1 cellular context compared by ENCODE assay signal in genomic region chr18:21177742-21178305, GRCh38.
TF ChIP-seq lines count a peak whose summit lies in the region.

No MANE protein-coding gene starts in this region.

TF ChIP-seq in GM23338, 12 proteins besides CTCF, POLR2A, EP300 and RAD21 (continued from another document):
- TF ChIP-seq, protein P1, sequence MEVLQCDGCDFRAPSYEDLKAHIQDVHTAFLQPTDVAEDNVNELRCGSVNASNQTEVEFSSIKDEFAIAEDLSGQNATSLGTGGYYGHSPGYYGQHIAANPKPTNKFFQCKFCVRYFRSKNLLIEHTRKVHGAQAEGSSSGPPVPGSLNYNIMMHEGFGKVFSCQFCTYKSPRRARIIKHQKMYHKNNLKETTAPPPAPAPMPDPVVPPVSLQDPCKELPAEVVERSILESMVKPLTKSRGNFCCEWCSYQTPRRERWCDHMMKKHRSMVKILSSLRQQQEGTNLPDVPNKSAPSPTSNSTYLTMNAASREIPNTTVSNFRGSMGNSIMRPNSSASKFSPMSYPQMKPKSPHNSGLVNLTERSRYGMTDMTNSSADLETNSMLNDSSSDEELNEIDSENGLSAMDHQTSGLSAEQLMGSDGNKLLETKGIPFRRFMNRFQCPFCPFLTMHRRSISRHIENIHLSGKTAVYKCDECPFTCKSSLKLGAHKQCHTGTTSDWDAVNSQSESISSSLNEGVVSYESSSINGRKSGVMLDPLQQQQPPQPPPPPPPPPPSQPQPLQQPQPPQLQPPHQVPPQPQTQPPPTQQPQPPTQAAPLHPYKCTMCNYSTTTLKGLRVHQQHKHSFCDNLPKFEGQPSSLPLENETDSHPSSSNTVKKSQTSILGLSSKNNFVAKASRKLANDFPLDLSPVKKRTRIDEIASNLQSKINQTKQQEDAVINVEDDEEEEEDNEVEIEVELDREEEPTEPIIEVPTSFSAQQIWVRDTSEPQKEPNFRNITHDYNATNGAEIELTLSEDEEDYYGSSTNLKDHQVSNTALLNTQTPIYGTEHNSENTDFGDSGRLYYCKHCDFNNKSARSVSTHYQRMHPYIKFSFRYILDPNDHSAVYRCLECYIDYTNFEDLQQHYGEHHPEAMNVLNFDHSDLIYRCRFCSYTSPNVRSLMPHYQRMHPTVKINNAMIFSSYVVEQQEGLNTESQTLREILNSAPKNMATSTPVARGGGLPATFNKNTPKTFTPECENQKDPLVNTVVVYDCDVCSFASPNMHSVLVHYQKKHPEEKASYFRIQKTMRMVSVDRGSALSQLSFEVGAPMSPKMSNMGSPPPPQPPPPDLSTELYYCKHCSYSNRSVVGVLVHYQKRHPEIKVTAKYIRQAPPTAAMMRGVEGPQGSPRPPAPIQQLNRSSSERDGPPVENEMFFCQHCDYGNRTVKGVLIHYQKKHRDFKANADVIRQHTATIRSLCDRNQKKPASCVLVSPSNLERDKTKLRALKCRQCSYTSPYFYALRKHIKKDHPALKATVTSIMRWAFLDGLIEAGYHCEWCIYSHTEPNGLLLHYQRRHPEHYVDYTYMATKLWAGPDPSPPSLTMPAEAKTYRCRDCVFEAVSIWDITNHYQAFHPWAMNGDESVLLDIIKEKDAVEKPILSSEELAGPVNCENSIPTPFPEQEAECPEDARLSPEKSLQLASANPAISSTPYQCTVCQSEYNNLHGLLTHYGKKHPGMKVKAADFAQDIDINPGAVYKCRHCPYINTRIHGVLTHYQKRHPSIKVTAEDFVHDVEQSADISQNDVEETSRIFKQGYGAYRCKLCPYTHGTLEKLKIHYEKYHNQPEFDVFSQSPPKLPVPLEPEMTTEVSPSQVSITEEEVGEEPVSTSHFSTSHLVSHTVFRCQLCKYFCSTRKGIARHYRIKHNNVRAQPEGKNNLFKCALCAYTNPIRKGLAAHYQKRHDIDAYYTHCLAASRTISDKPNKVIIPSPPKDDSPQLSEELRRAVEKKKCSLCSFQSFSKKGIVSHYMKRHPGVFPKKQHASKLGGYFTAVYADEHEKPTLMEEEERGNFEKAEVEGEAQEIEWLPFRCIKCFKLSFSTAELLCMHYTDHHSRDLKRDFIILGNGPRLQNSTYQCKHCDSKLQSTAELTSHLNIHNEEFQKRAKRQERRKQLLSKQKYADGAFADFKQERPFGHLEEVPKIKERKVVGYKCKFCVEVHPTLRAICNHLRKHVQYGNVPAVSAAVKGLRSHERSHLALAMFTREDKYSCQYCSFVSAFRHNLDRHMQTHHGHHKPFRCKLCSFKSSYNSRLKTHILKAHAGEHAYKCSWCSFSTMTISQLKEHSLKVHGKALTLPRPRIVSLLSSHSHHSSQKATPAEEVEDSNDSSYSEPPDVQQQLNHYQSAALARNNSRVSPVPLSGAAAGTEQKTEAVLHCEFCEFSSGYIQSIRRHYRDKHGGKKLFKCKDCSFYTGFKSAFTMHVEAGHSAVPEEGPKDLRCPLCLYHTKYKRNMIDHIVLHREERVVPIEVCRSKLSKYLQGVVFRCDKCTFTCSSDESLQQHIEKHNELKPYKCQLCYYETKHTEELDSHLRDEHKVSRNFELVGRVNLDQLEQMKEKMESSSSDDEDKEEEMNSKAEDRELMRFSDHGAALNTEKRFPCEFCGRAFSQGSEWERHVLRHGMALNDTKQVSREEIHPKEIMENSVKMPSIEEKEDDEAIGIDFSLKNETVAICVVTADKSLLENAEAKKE (CRISPR knock-in tag; IDR thresholded peaks at IDR 0.05) = no peak
- TF ChIP-seq STAT1 (IDR thresholded peaks at IDR 0.05; ENCODE audit: unreplicated experiment) (no peak), JUNB (IDR thresholded peaks at IDR 0.05; ENCODE audit: unreplicated experiment) (no peak), POLR2AphosphoS5 (IDR thresholded peaks at IDR 0.05; ENCODE audit: low read depth) (no peak), EZH2 (IDR thresholded peaks at IDR 0.05; ENCODE audit: low read depth, unreplicated experiment) (no peak)
